Comparison of ENCODE assay signal across 8 cellular contexts in the genomic region with DNA sequence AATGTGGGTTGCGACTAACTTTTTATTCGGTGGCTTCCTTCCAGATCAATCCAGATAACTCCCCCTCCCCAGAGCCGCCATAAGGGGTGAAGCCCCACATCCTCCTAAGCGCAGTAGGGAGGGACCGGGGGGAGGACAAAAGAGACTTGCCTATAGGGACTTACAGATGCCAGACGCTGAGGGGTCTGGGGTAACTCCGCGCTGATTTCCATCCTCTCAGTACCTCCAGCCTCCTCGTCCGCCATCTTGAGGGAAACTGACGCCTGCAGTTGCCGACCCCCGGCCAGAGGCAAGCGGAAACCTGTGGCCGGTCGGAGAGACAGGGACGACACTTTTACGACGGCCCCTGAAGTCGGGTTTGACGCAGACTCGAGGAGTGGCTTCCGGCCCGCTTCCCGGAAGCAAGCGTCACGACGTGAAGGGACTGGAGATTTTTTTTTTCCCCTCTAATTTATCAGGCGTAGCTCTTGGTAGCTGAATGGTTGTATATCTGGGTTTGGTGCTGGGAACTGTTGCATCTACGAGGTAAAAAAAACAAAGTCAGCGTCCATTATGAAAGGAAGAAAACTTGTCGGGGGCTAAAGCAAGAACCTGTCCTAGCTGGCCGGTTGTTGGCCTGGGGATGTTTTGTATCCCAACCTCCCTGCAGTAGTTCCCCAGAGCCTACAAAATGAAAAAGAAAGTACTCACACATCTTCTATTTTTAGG. TPM values are rescaled to one million over a fixed set of nuclear protein-coding genes. Genes with fewer than 3 reads are reported as not detected.
DNase-seq lines count a peak whose midpoint lies in the region; ATAC-seq and TF ChIP-seq lines count a peak whose summit lies in the region.

TSS of gene UBR1 (minus strand) at position 261 of the 708 bp plus-strand sequence. CDS start at position 245, 16 bp downstream.

- peaks cover 8% of the 10 kb centered on the region for H3K4me1 ChIP-seq in prostate gland (replicated peaks)

- H3K4me3 ChIP-seq in prostate gland = peak within 1 kb of the TSS; percentile 70 to 80

- no peaks in the 10 kb centered on the region for H3K9me3 ChIP-seq in prostate gland

- TF ChIP-seq POLR2A in prostate gland (IDR thresholded peaks at IDR 0.05) = peak; percentile 54

- WGBS in prostate gland = under 1% methylated on average over 33 of the region's 33 CpGs

- DNase-seq in GM13977 (ENCODE audit: low spot score) (peak; percentile 86), NCI-H187 treated with DMSO at 0.1 percent for 48 hours (lab: John Stamatoyannopoulos, UW) (peak; percentile 34), left ventricle myocardium superior (peak; percentile 92), prostate gland (ENCODE audit: low spot score) (peak; percentile 78), ureter (ENCODE audit: low spot score) (peak; percentile 91)

- in situ Hi-C loops in GM13977 (cut with MboI; ENCODE audit: low pct_unique_long_range_greater_than_20kb, low sequenced_read_pairs, unreplicated experiment) = no loop called here

- H3K27ac ChIP-seq in angular gyrus (ENCODE audit: low read depth, low read length) (peak within 1 kb of the TSS; percentile 90), prostate gland (peak within 1 kb of the TSS; percentile 87 to 89)

- peak; percentile 88 for ATAC-seq in HG02885 (IDR thresholded peaks at IDR 0.05; ENCODE audit: poor library complexity, unreplicated experiment)
- ATAC-seq in left ventricle myocardium superior = peak; percentile 99

- no peaks in the 10 kb centered on the region for H3K36me3 ChIP-seq in prostate gland

- intact Hi-C loops in T-helper 2 cell treated with Interferon-gamma antibody and Interleukin-4, amounts not matched to agents 100 ng/mL and 5 ng/mL, for 36 hours (cut with micrococcal nuclease) = loop anchor here (1.0 to 5.0 kb wide), 5 partner anchors 17 to 834 kb away; partner anchors contain the start of genes CCNDBP1, GANC, TMEM62 and TMEM87A
- intact Hi-C loops in left ventricle myocardium superior (cut with micrococcal nuclease) = no loop called here
- intact Hi-C loops in prostate gland (cut with DNase I) = no loop called here

- H3K27me3 ChIP-seq in prostate gland (replicated peaks; ENCODE audit: insufficient read depth) = no peaks in the 10 kb centered on the region

- TF ChIP-seq CTCF in GM13977 (IDR thresholded peaks at IDR 0.05; ENCODE audit: extremely low read depth, insufficient read depth, missing control alignments) (no peak), prostate gland (IDR thresholded peaks at IDR 0.05) (peak in 1 of 4 experiments; percentile 9)

RNA-seq across cellular contexts. Expression of gene UBR1, which starts in this region (rescaled TPM):
- 42.4 and 44.1 TPM in 2 replicates for total RNA-seq in T-helper 2 cell treated with Interferon-gamma antibody and Interleukin-4, amounts not matched to agents 100 ng/mL and 5 ng/mL, for 36 hours
- total RNA-seq in left ventricle myocardium superior (21.3 TPM), prostate gland (10 to 100 TPM; 27.2 to 28.0 TPM), ureter (49.0 TPM)

Comparison
In these comparisons a context has a peak if more than half of its experiments do, and no peak if none do; other contexts are left out.
1. Peak in every context shown above with its lines: DNase-seq, ATAC-seq, H3K4me3 ChIP-seq and H3K27ac ChIP-seq.
2. DNase-seq: peak in every context shown above with its lines; median percentile 92 in left ventricle myocardium superior; 91 in ureter; 86 in GM13977; 78 in prostate gland; 34 in NCI-H187 treated with DMSO at 0.1 percent for 48 hours.